24 cellular contexts compared by ENCODE assay signal in genomic region chr1:248710305-248710900, GRCh38. TPM values are rescaled to one million over a fixed set of nuclear protein-coding genes. Genes with fewer than 3 reads are reported as not detected.
"Had no signal": no experiment of that assay in that cellular context is flagged by ENCODE, and none has a peak within 500 bp of the region (broad histone marks: within the 10 kb centered on the region; RNA-seq: fewer than 3 reads in every experiment).

No MANE protein-coding gene starts in this region.

- H3K36me3 ChIP-seq: esophagus squamous epithelium, left ventricle myocardium inferior, suprapubic skin had no signal

- ATAC-seq: body of pancreas; natural killer cell; stimulated activated naive CD8-positive, alpha-beta T cell treated with anti-CD3 and anti-CD28 coated beads, Interleukin-15, Interleukin-2, amounts not matched to agents 100 U/mL and 50 U/mL, for 24 hours had no signal

- H3K4me1 Mint-ChIP-seq: activated CD4-positive, alpha-beta T cell treated with anti-CD3 and anti-CD28 coated beads, Interleukin-2, amount 10 ng/mL, durations not matched to agents 24 days and 14 days; activated naive CD8-positive, alpha-beta T cell treated with anti-CD3 and anti-CD28 coated beads for 36 hours; central memory CD8-positive, alpha-beta T cell; natural killer cell had no signal

- H3K4me3 Mint-ChIP-seq: activated CD4-positive, alpha-beta T cell treated with anti-CD3 and anti-CD28 coated beads, Interleukin-2, amount 10 ng/mL, durations not matched to agents 24 days and 14 days; activated naive CD8-positive, alpha-beta T cell treated with anti-CD3 and anti-CD28 coated beads for 36 hours; central memory CD8-positive, alpha-beta T cell; natural killer cell had no signal

- H3K27ac ChIP-seq: coronary artery, esophagus squamous epithelium, left ventricle myocardium inferior, suprapubic skin had no signal

- H3K4me3 ChIP-seq: body of pancreas, coronary artery, esophagus squamous epithelium, left ventricle myocardium inferior, skin epidermis, suprapubic skin had no signal

- H3K9me3 Mint-ChIP-seq: activated CD4-positive, alpha-beta T cell treated with anti-CD3 and anti-CD28 coated beads, Interleukin-2, amount 10 ng/mL, durations not matched to agents 24 days and 14 days; central memory CD8-positive, alpha-beta T cell; natural killer cell had no signal

- H3K27me3 ChIP-seq: body of pancreas, esophagus squamous epithelium, suprapubic skin had no signal

- DNase-seq: activated CD4-positive, alpha-beta T cell treated with anti-CD3 and anti-CD28 coated beads, Interleukin-2, amount 10 ng/mL, durations not matched to agents 24 days and 14 days; activated CD4-positive, CD25-positive, alpha-beta regulatory T cell; activated CD8-positive, alpha-beta memory T cell treated with anti-CD3 and anti-CD28 coated beads, Interleukin-2, amount 50 U/mL, for 48 hours; activated naive CD8-positive, alpha-beta T cell treated with anti-CD3 and anti-CD28 coated beads for 36 hours; amygdala; body of pancreas; effector CD4-positive, alpha-beta T cell; esophagus squamous epithelium; hippocampal formation; left ventricle myocardium inferior; mesendoderm; natural killer cell; posterior cingulate gyrus; stimulated activated CD4-positive, alpha-beta T cell treated with anti-CD3 and anti-CD28 coated beads, Interleukin-4, amount 100 ng/mL, for 4 hours; stimulated activated CD8-positive, alpha-beta memory T cell treated with anti-CD3 and anti-CD28 coated beads, Interleukin-4, amount 100 ng/mL, for 48 hours; stimulated activated naive CD8-positive, alpha-beta T cell treated with anti-CD3 and anti-CD28 coated beads, Interleukin-15, Interleukin-2, amounts not matched to agents 100 U/mL and 50 U/mL, for 24 hours; T-helper 2 cell; trophoblast cell had no signal

- H3K27me3 Mint-ChIP-seq: activated CD4-positive, alpha-beta T cell treated with anti-CD3 and anti-CD28 coated beads, Interleukin-2, amount 10 ng/mL, durations not matched to agents 24 days and 14 days had no signal

- H3K4me1 ChIP-seq: body of pancreas, esophagus squamous epithelium, left ventricle myocardium inferior, suprapubic skin had no signal

- H3K27ac Mint-ChIP-seq: activated CD4-positive, alpha-beta T cell treated with anti-CD3 and anti-CD28 coated beads, Interleukin-2, amount 10 ng/mL, durations not matched to agents 24 days and 14 days; activated naive CD8-positive, alpha-beta T cell treated with anti-CD3 and anti-CD28 coated beads for 36 hours; natural killer cell had no signal

- H3K36me3 Mint-ChIP-seq: activated naive CD8-positive, alpha-beta T cell treated with anti-CD3 and anti-CD28 coated beads for 36 hours; natural killer cell had no signal

RNA-seq across cellular contexts. Expression of gene OR14I1, which starts 7.8 kb away (rescaled TPM):
- total RNA-seq: activated CD4-positive, alpha-beta T cell treated with anti-CD3 and anti-CD28 coated beads, Interleukin-2, amount 10 ng/mL, durations not matched to agents 24 days and 14 days; activated naive CD8-positive, alpha-beta T cell treated with anti-CD3 and anti-CD28 coated beads for 36 hours; body of pancreas; esophagus squamous epithelium; fibroblast of villous mesenchyme; left ventricle myocardium inferior; natural killer cell had no signal
- polyA plus RNA-seq: keratinocyte had no signal

RNA-seq across cellular contexts. Expression of gene LYPD8, which starts 45.2 kb away (rescaled TPM):
- total RNA-seq: activated CD4-positive, alpha-beta T cell treated with anti-CD3 and anti-CD28 coated beads, Interleukin-2, amount 10 ng/mL, durations not matched to agents 24 days and 14 days; activated naive CD8-positive, alpha-beta T cell treated with anti-CD3 and anti-CD28 coated beads for 36 hours; body of pancreas; esophagus squamous epithelium; fibroblast of villous mesenchyme; left ventricle myocardium inferior; natural killer cell; suprapubic skin had no signal
- polyA plus RNA-seq: keratinocyte had no signal

RNA-seq across cellular contexts. Expression of gene OR2T27, which starts 55.1 kb away (rescaled TPM):
- total RNA-seq: activated CD4-positive, alpha-beta T cell treated with anti-CD3 and anti-CD28 coated beads, Interleukin-2, amount 10 ng/mL, durations not matched to agents 24 days and 14 days; activated naive CD8-positive, alpha-beta T cell treated with anti-CD3 and anti-CD28 coated beads for 36 hours; body of pancreas; esophagus squamous epithelium; fibroblast of villous mesenchyme; left ventricle myocardium inferior; natural killer cell; suprapubic skin had no signal
- polyA plus RNA-seq: keratinocyte had no signal
